ENCODE assay signal across 1 cellular context in genomic region chr20:62088258-62089127, GRCh38.
TF ChIP-seq lines count a peak whose summit lies in the region.

No MANE protein-coding gene starts in this region.

TF ChIP-seq in GM12878, 131 proteins besides CTCF, POLR2A, EP300 and RAD21:
- no peak for TF ChIP-seq HDAC2 (IDR thresholded peaks at IDR 0.05)
- TF ChIP-seq CREB1 (IDR thresholded peaks at IDR 0.05; ENCODE audit: low read depth): 0 out of 2 replicates have a peak, but pooled peaks have one; percentile 38
TF ChIP-seq in GM12878: peak in this region for 1.
